Comparison of ENCODE assay signal across 1 cellular context in genomic region chr3:48690846-48691458, GRCh38.
TF ChIP-seq lines count a peak whose summit lies in the region.

No MANE protein-coding gene starts in this region.

TF ChIP-seq in H1, 55 proteins besides CTCF, POLR2A, EP300 and RAD21:
- peak; percentile 59; the same call in 1 of the 2 replicates for TF ChIP-seq POLR2AphosphoS5 (IDR thresholded peaks at IDR 0.05; ENCODE audit: low read depth, low read length)
- no peak for TF ChIP-seq CBX5 (IDR thresholded peaks at IDR 0.05; ENCODE audit: low read depth, low read length)
